ENCODE assay signal across 1 cellular context in the genomic region with DNA sequence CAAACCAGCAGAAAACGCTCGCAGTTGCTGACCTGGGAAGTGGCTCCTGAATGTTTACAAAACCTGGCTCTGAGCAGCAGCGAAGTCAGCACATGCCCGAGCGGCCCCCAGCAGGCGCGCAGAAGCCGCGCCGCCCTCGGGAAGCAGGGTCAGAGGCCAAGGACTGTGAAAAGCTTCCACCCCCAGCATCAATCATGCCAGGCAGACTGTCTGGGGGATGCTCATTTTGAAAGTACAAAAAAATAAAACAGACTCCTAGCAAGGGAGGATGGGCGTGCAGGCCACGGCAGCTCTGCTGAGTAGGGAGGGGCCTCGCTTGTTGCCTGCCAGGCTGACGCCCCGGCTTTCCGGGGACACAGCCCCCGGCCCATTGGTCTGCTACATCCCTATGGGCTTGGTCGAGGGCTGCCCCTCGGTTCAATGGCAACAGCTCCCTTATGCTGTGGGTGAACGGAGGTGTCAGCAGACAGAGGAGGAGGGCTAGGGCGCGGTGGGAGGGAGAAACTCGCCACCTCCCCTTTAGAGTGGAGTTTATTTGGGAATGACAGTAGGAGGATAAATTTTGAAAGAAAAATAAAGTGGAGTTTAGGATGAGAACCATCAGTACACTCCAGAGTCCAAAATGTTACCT.
TF ChIP-seq lines count a peak whose summit lies in the region.

No MANE protein-coding gene starts in this region.

TF ChIP-seq in HepG2, 621 proteins besides CTCF, POLR2A, EP300 and RAD21 (continued from another document and continues in another):
- TF ChIP-seq, protein P1, sequence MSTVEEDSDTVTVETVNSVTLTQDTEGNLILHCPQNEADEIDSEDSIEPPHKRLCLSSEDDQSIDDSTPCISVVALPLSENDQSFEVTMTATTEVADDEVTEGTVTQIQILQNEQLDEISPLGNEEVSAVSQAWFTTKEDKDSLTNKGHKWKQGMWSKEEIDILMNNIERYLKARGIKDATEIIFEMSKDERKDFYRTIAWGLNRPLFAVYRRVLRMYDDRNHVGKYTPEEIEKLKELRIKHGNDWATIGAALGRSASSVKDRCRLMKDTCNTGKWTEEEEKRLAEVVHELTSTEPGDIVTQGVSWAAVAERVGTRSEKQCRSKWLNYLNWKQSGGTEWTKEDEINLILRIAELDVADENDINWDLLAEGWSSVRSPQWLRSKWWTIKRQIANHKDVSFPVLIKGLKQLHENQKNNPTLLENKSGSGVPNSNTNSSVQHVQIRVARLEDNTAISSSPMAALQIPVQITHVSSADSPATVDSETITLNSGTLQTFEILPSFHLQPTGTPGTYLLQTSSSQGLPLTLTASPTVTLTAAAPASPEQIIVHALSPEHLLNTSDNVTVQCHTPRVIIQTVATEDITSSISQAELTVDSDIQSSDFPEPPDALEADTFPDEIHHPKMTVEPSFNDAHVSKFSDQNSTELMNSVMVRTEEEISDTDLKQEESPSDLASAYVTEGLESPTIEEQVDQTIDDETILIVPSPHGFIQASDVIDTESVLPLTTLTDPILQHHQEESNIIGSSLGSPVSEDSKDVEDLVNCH (CRISPR knock-in tag; IDR thresholded peaks at IDR 0.05): 0 out of 2 replicates have a peak, but pooled peaks have one; percentile 72
- TF ChIP-seq, protein P2, sequence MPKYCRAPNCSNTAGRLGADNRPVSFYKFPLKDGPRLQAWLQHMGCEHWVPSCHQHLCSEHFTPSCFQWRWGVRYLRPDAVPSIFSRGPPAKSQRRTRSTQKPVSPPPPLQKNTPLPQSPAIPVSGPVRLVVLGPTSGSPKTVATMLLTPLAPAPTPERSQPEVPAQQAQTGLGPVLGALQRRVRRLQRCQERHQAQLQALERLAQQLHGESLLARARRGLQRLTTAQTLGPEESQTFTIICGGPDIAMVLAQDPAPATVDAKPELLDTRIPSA (CRISPR knock-in tag; IDR thresholded peaks at IDR 0.05; ENCODE audit: borderline replicate concordance): peak; percentile 94
- no peak for TF ChIP-seq ARNT (IDR thresholded peaks at IDR 0.05)
- peak; percentile 95 for TF ChIP-seq PRMT3 (CRISPR knock-in tag; IDR thresholded peaks at IDR 0.05; ENCODE audit: borderline replicate concordance, low read depth)
- no peak for TF ChIP-seq ZNF468 (CRISPR knock-in tag; IDR thresholded peaks at IDR 0.05)
- TF ChIP-seq, protein P3, sequence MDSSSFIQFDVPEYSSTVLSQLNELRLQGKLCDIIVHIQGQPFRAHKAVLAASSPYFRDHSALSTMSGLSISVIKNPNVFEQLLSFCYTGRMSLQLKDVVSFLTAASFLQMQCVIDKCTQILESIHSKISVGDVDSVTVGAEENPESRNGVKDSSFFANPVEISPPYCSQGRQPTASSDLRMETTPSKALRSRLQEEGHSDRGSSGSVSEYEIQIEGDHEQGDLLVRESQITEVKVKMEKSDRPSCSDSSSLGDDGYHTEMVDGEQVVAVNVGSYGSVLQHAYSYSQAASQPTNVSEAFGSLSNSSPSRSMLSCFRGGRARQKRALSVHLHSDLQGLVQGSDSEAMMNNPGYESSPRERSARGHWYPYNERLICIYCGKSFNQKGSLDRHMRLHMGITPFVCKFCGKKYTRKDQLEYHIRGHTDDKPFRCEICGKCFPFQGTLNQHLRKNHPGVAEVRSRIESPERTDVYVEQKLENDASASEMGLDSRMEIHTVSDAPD (CRISPR knock-in tag; IDR thresholded peaks at IDR 0.05): 0 out of 2 replicates have a peak, but pooled peaks have one; percentile 39
- peak; percentile 90; the same call in 1 of the 2 replicates for TF ChIP-seq ZNF75D (CRISPR knock-in tag; IDR thresholded peaks at IDR 0.05; ENCODE audit: borderline replicate concordance)
- peak; percentile 96 for TF ChIP-seq ATF7-NPFF (CRISPR knock-in tag; IDR thresholded peaks at IDR 0.05; ENCODE audit: low read depth)
- TF ChIP-seq ZNF563 (CRISPR knock-in tag; IDR thresholded peaks at IDR 0.05): peak; percentile 98
- TF ChIP-seq ZNF660 (CRISPR knock-in tag; IDR thresholded peaks at IDR 0.05; ENCODE audit: borderline replicate concordance, low read depth): 0 out of 2 replicates have a peak, but pooled peaks have one; percentile 45
- TF ChIP-seq ZNF20 (CRISPR knock-in tag; IDR thresholded peaks at IDR 0.05): peak; percentile 97
- peak; percentile 95 for TF ChIP-seq ZNF614 (CRISPR knock-in tag; IDR thresholded peaks at IDR 0.05; ENCODE audit: borderline replicate concordance)
- TF ChIP-seq, protein P4, sequence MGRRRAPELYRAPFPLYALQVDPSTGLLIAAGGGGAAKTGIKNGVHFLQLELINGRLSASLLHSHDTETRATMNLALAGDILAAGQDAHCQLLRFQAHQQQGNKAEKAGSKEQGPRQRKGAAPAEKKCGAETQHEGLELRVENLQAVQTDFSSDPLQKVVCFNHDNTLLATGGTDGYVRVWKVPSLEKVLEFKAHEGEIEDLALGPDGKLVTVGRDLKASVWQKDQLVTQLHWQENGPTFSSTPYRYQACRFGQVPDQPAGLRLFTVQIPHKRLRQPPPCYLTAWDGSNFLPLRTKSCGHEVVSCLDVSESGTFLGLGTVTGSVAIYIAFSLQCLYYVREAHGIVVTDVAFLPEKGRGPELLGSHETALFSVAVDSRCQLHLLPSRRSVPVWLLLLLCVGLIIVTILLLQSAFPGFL (CRISPR knock-in tag; IDR thresholded peaks at IDR 0.05): no peak
- TF ChIP-seq POLR2G (IDR thresholded peaks at IDR 0.05; ENCODE audit: low read depth, low read length): no peak
- TF ChIP-seq FOXK2 (IDR thresholded peaks at IDR 0.05): no peak
- TF ChIP-seq AHR (CRISPR knock-in tag; IDR thresholded peaks at IDR 0.05): 0 out of 2 replicates have a peak, but pooled peaks have one; percentile 59
- peak; percentile 51; the same call in 1 of the 2 replicates for TF ChIP-seq ZZZ3 (CRISPR knock-in tag; IDR thresholded peaks at IDR 0.05; ENCODE audit: borderline replicate concordance)
- peak; percentile 91; the same call in 1 of the 2 replicates for TF ChIP-seq SMAD9 (CRISPR knock-in tag; IDR thresholded peaks at IDR 0.05)
- TF ChIP-seq ZNF773 (CRISPR knock-in tag; IDR thresholded peaks at IDR 0.05; ENCODE audit: borderline replicate concordance): peak; percentile 98
- no peak for TF ChIP-seq MBNL3 (CRISPR knock-in tag; conservative IDR thresholded peaks at IDR 0.05)
- TF ChIP-seq, protein P5, sequence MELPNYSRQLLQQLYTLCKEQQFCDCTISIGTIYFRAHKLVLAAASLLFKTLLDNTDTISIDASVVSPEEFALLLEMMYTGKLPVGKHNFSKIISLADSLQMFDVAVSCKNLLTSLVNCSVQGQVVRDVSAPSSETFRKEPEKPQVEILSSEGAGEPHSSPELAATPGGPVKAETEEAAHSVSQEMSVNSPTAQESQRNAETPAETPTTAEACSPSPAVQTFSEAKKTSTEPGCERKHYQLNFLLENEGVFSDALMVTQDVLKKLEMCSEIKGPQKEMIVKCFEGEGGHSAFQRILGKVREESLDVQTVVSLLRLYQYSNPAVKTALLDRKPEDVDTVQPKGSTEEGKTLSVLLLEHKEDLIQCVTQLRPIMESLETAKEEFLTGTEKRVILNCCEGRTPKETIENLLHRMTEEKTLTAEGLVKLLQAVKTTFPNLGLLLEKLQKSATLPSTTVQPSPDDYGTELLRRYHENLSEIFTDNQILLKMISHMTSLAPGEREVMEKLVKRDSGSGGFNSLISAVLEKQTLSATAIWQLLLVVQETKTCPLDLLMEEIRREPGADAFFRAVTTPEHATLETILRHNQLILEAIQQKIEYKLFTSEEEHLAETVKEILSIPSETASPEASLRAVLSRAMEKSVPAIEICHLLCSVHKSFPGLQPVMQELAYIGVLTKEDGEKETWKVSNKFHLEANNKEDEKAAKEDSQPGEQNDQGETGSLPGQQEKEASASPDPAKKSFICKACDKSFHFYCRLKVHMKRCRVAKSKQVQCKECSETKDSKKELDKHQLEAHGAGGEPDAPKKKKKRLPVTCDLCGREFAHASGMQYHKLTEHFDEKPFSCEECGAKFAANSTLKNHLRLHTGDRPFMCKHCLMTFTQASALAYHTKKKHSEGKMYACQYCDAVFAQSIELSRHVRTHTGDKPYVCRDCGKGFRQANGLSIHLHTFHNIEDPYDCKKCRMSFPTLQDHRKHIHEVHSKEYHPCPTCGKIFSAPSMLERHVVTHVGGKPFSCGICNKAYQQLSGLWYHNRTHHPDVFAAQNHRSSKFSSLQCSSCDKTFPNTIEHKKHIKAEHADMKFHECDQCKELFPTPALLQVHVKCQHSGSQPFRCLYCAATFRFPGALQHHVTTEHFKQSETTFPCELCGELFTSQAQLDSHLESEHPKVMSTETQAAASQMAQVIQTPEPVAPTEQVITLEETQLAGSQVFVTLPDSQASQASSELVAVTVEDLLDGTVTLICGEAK (IDR thresholded peaks at IDR 0.05): no peak
- TF ChIP-seq, protein P5 (CRISPR knock-in tag; IDR thresholded peaks at IDR 0.05): peak; percentile 95
- 0 out of 2 replicates have a peak, but pooled peaks have one; percentile 63 for TF ChIP-seq ZSCAN30 (CRISPR knock-in tag; IDR thresholded peaks at IDR 0.05)
- TF ChIP-seq, protein P6, sequence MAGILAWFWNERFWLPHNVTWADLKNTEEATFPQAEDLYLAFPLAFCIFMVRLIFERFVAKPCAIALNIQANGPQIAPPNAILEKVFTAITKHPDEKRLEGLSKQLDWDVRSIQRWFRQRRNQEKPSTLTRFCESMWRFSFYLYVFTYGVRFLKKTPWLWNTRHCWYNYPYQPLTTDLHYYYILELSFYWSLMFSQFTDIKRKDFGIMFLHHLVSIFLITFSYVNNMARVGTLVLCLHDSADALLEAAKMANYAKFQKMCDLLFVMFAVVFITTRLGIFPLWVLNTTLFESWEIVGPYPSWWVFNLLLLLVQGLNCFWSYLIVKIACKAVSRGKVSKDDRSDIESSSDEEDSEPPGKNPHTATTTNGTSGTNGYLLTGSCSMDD (CRISPR knock-in tag; IDR thresholded peaks at IDR 0.05): peak; percentile 97
- peak; percentile 99 for TF ChIP-seq ZFP36L1 (CRISPR knock-in tag; IDR thresholded peaks at IDR 0.05)
- peak; percentile 75; the same call in 1 of the 2 replicates for TF ChIP-seq RXRA (CRISPR knock-in tag; IDR thresholded peaks at IDR 0.05)
- peak; percentile 98 for TF ChIP-seq SRY (CRISPR knock-in tag; IDR thresholded peaks at IDR 0.05)
- TF ChIP-seq, protein P7, sequence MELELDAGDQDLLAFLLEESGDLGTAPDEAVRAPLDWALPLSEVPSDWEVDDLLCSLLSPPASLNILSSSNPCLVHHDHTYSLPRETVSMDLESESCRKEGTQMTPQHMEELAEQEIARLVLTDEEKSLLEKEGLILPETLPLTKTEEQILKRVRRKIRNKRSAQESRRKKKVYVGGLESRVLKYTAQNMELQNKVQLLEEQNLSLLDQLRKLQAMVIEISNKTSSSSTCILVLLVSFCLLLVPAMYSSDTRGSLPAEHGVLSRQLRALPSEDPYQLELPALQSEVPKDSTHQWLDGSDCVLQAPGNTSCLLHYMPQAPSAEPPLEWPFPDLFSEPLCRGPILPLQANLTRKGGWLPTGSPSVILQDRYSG (CRISPR knock-in tag; IDR thresholded peaks at IDR 0.05): peak; percentile 99
- peak; percentile 99 for TF ChIP-seq ZNF772 (CRISPR knock-in tag; IDR thresholded peaks at IDR 0.05)
- TF ChIP-seq, protein P8, sequence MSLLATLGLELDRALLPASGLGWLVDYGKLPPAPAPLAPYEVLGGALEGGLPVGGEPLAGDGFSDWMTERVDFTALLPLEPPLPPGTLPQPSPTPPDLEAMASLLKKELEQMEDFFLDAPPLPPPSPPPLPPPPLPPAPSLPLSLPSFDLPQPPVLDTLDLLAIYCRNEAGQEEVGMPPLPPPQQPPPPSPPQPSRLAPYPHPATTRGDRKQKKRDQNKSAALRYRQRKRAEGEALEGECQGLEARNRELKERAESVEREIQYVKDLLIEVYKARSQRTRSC (CRISPR knock-in tag; IDR thresholded peaks at IDR 0.05; ENCODE audit: low read depth): peak; percentile 94; the same call in 1 of the 2 replicates
- TF ChIP-seq ATRX (CRISPR knock-in tag; IDR thresholded peaks at IDR 0.05; ENCODE audit: borderline replicate concordance): no peak
- no peak for TF ChIP-seq ADNP (CRISPR knock-in tag; IDR thresholded peaks at IDR 0.05)
- peak; percentile 93 for TF ChIP-seq MXD4 (CRISPR knock-in tag; IDR thresholded peaks at IDR 0.05)
- TF ChIP-seq, protein P9, sequence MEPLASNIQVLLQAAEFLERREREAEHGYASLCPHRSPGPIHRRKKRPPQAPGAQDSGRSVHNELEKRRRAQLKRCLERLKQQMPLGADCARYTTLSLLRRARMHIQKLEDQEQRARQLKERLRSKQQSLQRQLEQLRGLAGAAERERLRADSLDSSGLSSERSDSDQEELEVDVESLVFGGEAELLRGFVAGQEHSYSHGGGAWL (CRISPR knock-in tag; IDR thresholded peaks at IDR 0.05): peak; percentile 99
- peak; percentile 86; the same call in 1 of the 2 replicates for TF ChIP-seq ZKSCAN8 (CRISPR knock-in tag; IDR thresholded peaks at IDR 0.05; ENCODE audit: borderline replicate concordance)
- TF ChIP-seq, protein P10, sequence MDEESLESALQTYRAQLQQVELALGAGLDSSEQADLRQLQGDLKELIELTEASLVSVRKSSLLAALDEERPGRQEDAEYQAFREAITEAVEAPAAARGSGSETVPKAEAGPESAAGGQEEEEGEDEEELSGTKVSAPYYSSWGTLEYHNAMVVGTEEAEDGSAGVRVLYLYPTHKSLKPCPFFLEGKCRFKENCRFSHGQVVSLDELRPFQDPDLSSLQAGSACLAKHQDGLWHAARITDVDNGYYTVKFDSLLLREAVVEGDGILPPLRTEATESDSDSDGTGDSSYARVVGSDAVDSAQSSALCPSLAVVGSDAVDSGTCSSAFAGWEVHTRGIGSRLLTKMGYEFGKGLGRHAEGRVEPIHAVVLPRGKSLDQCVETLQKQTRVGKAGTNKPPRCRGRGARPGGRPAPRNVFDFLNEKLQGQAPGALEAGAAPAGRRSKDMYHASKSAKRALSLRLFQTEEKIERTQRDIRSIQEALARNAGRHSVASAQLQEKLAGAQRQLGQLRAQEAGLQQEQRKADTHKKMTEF (CRISPR knock-in tag; IDR thresholded peaks at IDR 0.05): peak; percentile 98
- TF ChIP-seq SKI (IDR thresholded peaks at IDR 0.05; ENCODE audit: partially characterized antibody): no peak
- peak; percentile 52; the same call in 1 of the 2 replicates for TF ChIP-seq CHCHD3 (CRISPR knock-in tag; IDR thresholded peaks at IDR 0.05)
- peak; percentile 95 for TF ChIP-seq ZNF501 (CRISPR knock-in tag; IDR thresholded peaks at IDR 0.05)
